ENCODE assay signal across 28 cellular contexts in the genomic region with DNA sequence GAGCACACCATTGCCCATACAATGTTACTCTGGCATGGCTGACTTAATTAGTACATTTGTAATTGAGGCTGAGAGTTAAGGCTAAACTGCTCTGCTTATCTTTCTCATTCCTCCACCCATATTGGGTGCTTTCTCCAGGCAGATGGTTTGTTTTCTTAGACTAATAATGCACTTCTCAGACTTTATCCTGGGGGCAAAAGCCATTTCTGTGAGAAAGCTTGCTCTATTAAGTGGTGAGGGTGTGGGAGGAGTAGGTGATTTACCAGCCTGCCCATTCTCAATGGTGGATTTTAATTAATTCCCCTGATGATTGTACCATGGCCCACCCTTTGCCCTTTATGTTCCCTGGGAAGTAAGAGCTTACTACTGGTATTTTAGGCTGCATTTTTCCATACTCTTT.
"Had no signal": no experiment of that assay in that cellular context is flagged by ENCODE, and none has a peak within 500 bp of the region (broad histone marks: within the 10 kb centered on the region; RNA-seq: fewer than 3 reads in every experiment).

No MANE protein-coding gene starts in this region.

- DNase-seq: activated CD4-positive, alpha-beta T cell treated with anti-CD3 and anti-CD28 coated beads for 4 hours; activated CD4-positive, alpha-beta T cell treated with anti-CD3 and anti-CD28 coated beads, Interleukin-2, amount 50 U/mL, for 4 hours; activated naive CD4-positive, alpha-beta T cell treated with anti-CD3 and anti-CD28 coated beads for 36 hours; activated naive CD8-positive, alpha-beta T cell treated with anti-CD3 and anti-CD28 coated beads, Interleukin-2, amount 10 ng/mL, durations not matched to agents 7 days and 5 days; activated T-cell treated with anti-CD3 and anti-CD28 coated beads for 4 hours; activated T-cell treated with anti-CD3 and anti-CD28 coated beads, Interleukin-2, amount 50 U/mL, for 72 hours; dorsolateral prefrontal cortex; effector memory CD8-positive, alpha-beta T cell; heart right ventricle; left ventricle myocardium inferior; mesendoderm; natural killer cell; right lobe of liver; stimulated activated CD4-positive, alpha-beta T cell treated with anti-CD3 and anti-CD28 coated beads, Interleukin-4, amount 100 ng/mL, for 24 hours; stimulated activated CD8-positive, alpha-beta memory T cell treated with anti-CD3 and anti-CD28 coated beads, Interleukin-4, amount 100 ng/mL, for 48 hours; stimulated activated naive CD8-positive, alpha-beta T cell treated with anti-CD3 and anti-CD28 coated beads, Interleukin-15, amount 100 ng/mL, for 72 hours; substantia nigra; T-helper 9 cell; upper lobe of left lung had no signal

- H3K4me3 ChIP-seq: ascending aorta, cardiac muscle cell, coronary artery, dorsolateral prefrontal cortex, heart right ventricle, left ventricle myocardium inferior, lung, right lobe of liver, upper lobe of left lung, vagina had no signal

- H3K4me1 ChIP-seq: ascending aorta, heart right ventricle, left ventricle myocardium inferior, right lobe of liver, upper lobe of left lung, vagina had no signal

- H3K27me3 Mint-ChIP-seq: activated naive CD8-positive, alpha-beta T cell treated with anti-CD3 and anti-CD28 coated beads, Interleukin-2, amount 10 ng/mL, durations not matched to agents 7 days and 5 days; brain; stimulated activated memory B cell treated with anti-CD40 and anti-IgM and Interleukin-4, amounts not matched to agents 10 μg/mL and 1 μg/mL and 100 μg/mL, for 72 hours; stimulated activated naive CD8-positive, alpha-beta T cell treated with anti-CD3 and anti-CD28 coated beads, Interleukin-15, amount 100 ng/mL, for 72 hours had no signal

- H3K4me3 Mint-ChIP-seq: activated naive CD4-positive, alpha-beta T cell treated with anti-CD3 and anti-CD28 coated beads for 36 hours; activated naive CD8-positive, alpha-beta T cell treated with anti-CD3 and anti-CD28 coated beads, Interleukin-2, amount 10 ng/mL, durations not matched to agents 7 days and 5 days; activated T-cell treated with anti-CD3 and anti-CD28 coated beads, Interleukin-2, amount 50 U/mL, for 72 hours; brain; effector memory CD8-positive, alpha-beta T cell; natural killer cell; stimulated activated memory B cell treated with anti-CD40 and anti-IgM and Interleukin-4, amounts not matched to agents 10 μg/mL and 1 μg/mL and 100 μg/mL, for 72 hours; stimulated activated naive CD8-positive, alpha-beta T cell treated with anti-CD3 and anti-CD28 coated beads, Interleukin-15, amount 100 ng/mL, for 72 hours had no signal

- H3K4me1 Mint-ChIP-seq: activated naive CD8-positive, alpha-beta T cell treated with anti-CD3 and anti-CD28 coated beads, Interleukin-2, amount 10 ng/mL, durations not matched to agents 7 days and 5 days; natural killer cell; stimulated activated memory B cell treated with anti-CD40 and anti-IgM and Interleukin-4, amounts not matched to agents 10 μg/mL and 1 μg/mL and 100 μg/mL, for 72 hours; stimulated activated naive CD8-positive, alpha-beta T cell treated with anti-CD3 and anti-CD28 coated beads, Interleukin-15, amount 100 ng/mL, for 72 hours had no signal

- ATAC-seq: activated T-cell treated with anti-CD3 and anti-CD28 coated beads, Interleukin-2, amount 50 U/mL, for 72 hours; effector memory CD8-positive, alpha-beta T cell; heart right ventricle; natural killer cell; right lobe of liver; stimulated activated memory B cell treated with anti-CD40 and anti-IgM and Interleukin-4, amounts not matched to agents 10 μg/mL and 1 μg/mL and 100 μg/mL, for 72 hours; stimulated activated naive CD8-positive, alpha-beta T cell treated with anti-CD3 and anti-CD28 coated beads, Interleukin-15, amount 100 ng/mL, for 72 hours had no signal

- H3K36me3 Mint-ChIP-seq: activated naive CD8-positive, alpha-beta T cell treated with anti-CD3 and anti-CD28 coated beads, Interleukin-2, amount 10 ng/mL, durations not matched to agents 7 days and 5 days; brain; natural killer cell; stimulated activated memory B cell treated with anti-CD40 and anti-IgM and Interleukin-4, amounts not matched to agents 10 μg/mL and 1 μg/mL and 100 μg/mL, for 72 hours had no signal

- H3K36me3 ChIP-seq: ascending aorta, cardiac muscle cell, heart right ventricle, left ventricle myocardium inferior, neutrophil, right lobe of liver, upper lobe of left lung, vagina had no signal

- H3K27ac Mint-ChIP-seq: activated naive CD4-positive, alpha-beta T cell treated with anti-CD3 and anti-CD28 coated beads for 36 hours; activated naive CD8-positive, alpha-beta T cell treated with anti-CD3 and anti-CD28 coated beads, Interleukin-2, amount 10 ng/mL, durations not matched to agents 7 days and 5 days; activated T-cell treated with anti-CD3 and anti-CD28 coated beads, Interleukin-2, amount 50 U/mL, for 72 hours; brain; effector memory CD8-positive, alpha-beta T cell; natural killer cell; stimulated activated memory B cell treated with anti-CD40 and anti-IgM and Interleukin-4, amounts not matched to agents 10 μg/mL and 1 μg/mL and 100 μg/mL, for 72 hours; stimulated activated naive CD8-positive, alpha-beta T cell treated with anti-CD3 and anti-CD28 coated beads, Interleukin-15, amount 100 ng/mL, for 72 hours had no signal

- H3K9me3 Mint-ChIP-seq: activated naive CD4-positive, alpha-beta T cell treated with anti-CD3 and anti-CD28 coated beads for 36 hours; activated naive CD8-positive, alpha-beta T cell treated with anti-CD3 and anti-CD28 coated beads, Interleukin-2, amount 10 ng/mL, durations not matched to agents 7 days and 5 days; activated T-cell treated with anti-CD3 and anti-CD28 coated beads, Interleukin-2, amount 50 U/mL, for 72 hours; effector memory CD8-positive, alpha-beta T cell; natural killer cell; stimulated activated memory B cell treated with anti-CD40 and anti-IgM and Interleukin-4, amounts not matched to agents 10 μg/mL and 1 μg/mL and 100 μg/mL, for 72 hours; stimulated activated naive CD8-positive, alpha-beta T cell treated with anti-CD3 and anti-CD28 coated beads, Interleukin-15, amount 100 ng/mL, for 72 hours had no signal

- H3K27ac ChIP-seq: ascending aorta, cardiac muscle cell, coronary artery, dorsolateral prefrontal cortex, heart right ventricle, left ventricle myocardium inferior, neutrophil, right lobe of liver, upper lobe of left lung, vagina, VCaP had no signal

- H3K27me3 ChIP-seq: ascending aorta, cardiac muscle cell, heart right ventricle, neutrophil, right lobe of liver, upper lobe of left lung, vagina had no signal

- H3K9me3 ChIP-seq: ascending aorta, heart right ventricle, neutrophil, right lobe of liver, upper lobe of left lung, vagina had no signal
